1 cellular context compared by ENCODE assay signal in genomic region chr22:36180038-36180880, GRCh38.
TF ChIP-seq lines count a peak whose summit lies in the region.

No MANE protein-coding gene starts in this region.

TF ChIP-seq in GM12878, 131 proteins besides CTCF, POLR2A, EP300 and RAD21 (continued from another document):
- no peak for TF ChIP-seq PRDM15 (CRISPR knock-in tag; IDR thresholded peaks at IDR 0.05)
- TF ChIP-seq MEF2A (IDR thresholded peaks at IDR 0.05; ENCODE audit: insufficient read depth, low read depth, low read length) = no peak
- TF ChIP-seq YY1 (IDR thresholded peaks at IDR 0.05; ENCODE audit: low read depth, low read length) = peak; percentile 81
- no peak for TF ChIP-seq MYC (IDR thresholded peaks at IDR 0.05; ENCODE audit: insufficient read depth, insufficient read length, insufficient replicate concordance, low read length, severe bottlenecking)
- TF ChIP-seq USF1 (IDR thresholded peaks at IDR 0.05; ENCODE audit: borderline replicate concordance, extremely low read length, insufficient read depth, low read depth, low read length) = no peak
- TF ChIP-seq BCLAF1 (IDR thresholded peaks at IDR 0.05) = no peak
- no peak for TF ChIP-seq CBFB (IDR thresholded peaks at IDR 0.05; ENCODE audit: low read depth)
- TF ChIP-seq FOXK2 (IDR thresholded peaks at IDR 0.05) = no peak
- no peak for TF ChIP-seq MTA3 (IDR thresholded peaks at IDR 0.05; ENCODE audit: borderline replicate concordance, low read length)
- no peak for TF ChIP-seq CUX1 (IDR thresholded peaks at IDR 0.05; ENCODE audit: insufficient replicate concordance, low read depth, low read length)
- peak; percentile 94 for TF ChIP-seq SMC3 (IDR thresholded peaks at IDR 0.05; ENCODE audit: borderline replicate concordance, low read length)
- no peak for TF ChIP-seq MEF2B (IDR thresholded peaks at IDR 0.05; ENCODE audit: partially characterized antibody, poor library complexity, severe bottlenecking)
- no peak for TF ChIP-seq NKRF (conservative IDR thresholded peaks at IDR 0.05)
- no peak for TF ChIP-seq IKZF1 (conservative IDR thresholded peaks at IDR 0.05)
